17 cellular contexts compared by ENCODE assay signal in the genomic region with DNA sequence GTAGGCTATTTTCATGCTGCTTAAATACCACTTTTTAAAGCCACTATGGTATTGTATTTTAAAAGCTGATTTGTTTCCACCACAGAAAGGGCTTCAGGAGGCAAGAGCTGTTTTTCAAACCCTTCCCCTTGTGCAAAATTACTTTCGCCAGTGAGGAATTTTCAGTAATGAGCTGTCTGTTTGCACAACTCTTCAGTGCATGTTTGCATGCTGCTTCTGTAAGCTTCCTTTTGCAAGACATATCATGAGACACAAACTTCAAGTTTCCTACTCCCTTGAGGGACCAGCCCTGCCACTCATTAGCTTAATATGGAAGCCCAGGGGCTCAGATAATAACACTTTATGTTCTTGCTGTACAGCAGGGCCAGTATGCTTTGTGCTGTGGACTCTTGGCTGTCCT.
DNase-seq lines count a peak whose midpoint lies in the region; ATAC-seq, FAIRE-seq and TF ChIP-seq lines count a peak whose summit lies in the region.
"Had no signal": no experiment of that assay in that cellular context is flagged by ENCODE, and none has a peak within 500 bp of the region (broad histone marks: within the 10 kb centered on the region; RNA-seq: fewer than 3 reads in every experiment).

No MANE protein-coding gene starts in this region.

- H3K27me3 ChIP-seq in Panc1 (ENCODE audit: control insufficient read depth, insufficient read depth, low read length) = no peaks in the 10 kb centered on the region; the same call in 1 of the 2 replicates
- H3K27me3 ChIP-seq: cardiac muscle cell, Peyer's patch had no signal

- no peak for TF ChIP-seq CTCF in Panc1 (IDR thresholded peaks at IDR 0.05)

- H3K4me1 ChIP-seq in Panc1 (ENCODE audit: control insufficient read depth, insufficient read depth, low read length) = no peaks in the 10 kb centered on the region
- H3K4me1 ChIP-seq: HAP-1, Peyer's patch had no signal

- peak; percentile 9 for FAIRE-seq in islet of Langerhans (lab: Jason Lieb, UNC)
- FAIRE-seq: GM19239 had no signal

- BruUV-seq in Panc1 (replicated peaks; lab: Mats Ljungman, UMichigan) = no TSS peak

- intact Hi-C loops in Panc1 (cut with micrococcal nuclease; ENCODE audit: unreplicated experiment) = loop anchor here (5.0 kb wide), 2 partner anchors 513 to 603 kb away; no protein-coding TSS in a partner anchor

- CTCF ChIA-PET in Panc1 (lab: Charles Lee) = interaction anchor here (0.6 to 1.7 kb wide), 2 partner anchors 11 to 379 kb away, joined by 3 to 9 read pairs; no protein-coding TSS in a partner anchor

- POLR2A ChIA-PET in Panc1 (lab: Charles Lee) = interaction anchor here (0.6 kb wide), 1 partner anchor 86 kb away, joined by 7 read pairs; no protein-coding TSS in a partner anchor

- H3K36me3 ChIP-seq in Panc1 (ENCODE audit: control insufficient read depth, insufficient read depth, low read length) = no peaks in the 10 kb centered on the region
- H3K36me3 ChIP-seq: cardiac muscle cell, HAP-1, Peyer's patch had no signal

- no peaks in the 10 kb centered on the region for H3K9me3 ChIP-seq in Panc1 (ENCODE audit: control insufficient read depth, insufficient read depth, low read depth, low read length)
- H3K9me3 ChIP-seq: HAP-1, Peyer's patch had no signal

- no peak overlapping the region for H3K4me3 ChIP-seq in Panc1 (ENCODE audit: low read depth in 2 of 2, low read length in 2 of 2)
- H3K4me3 ChIP-seq: cardiac muscle cell, HAP-1, Peyer's patch had no signal

- no peak overlapping the region for H3K27ac ChIP-seq in Panc1 (ENCODE audit: low read length)
- H3K27ac ChIP-seq: cardiac muscle cell, Peyer's patch had no signal

- ATAC-seq in Panc1 (peak; percentile 45; the same call in 1 of the 2 replicates), GM18907 (IDR thresholded peaks at IDR 0.05; ENCODE audit: unreplicated experiment) (no peak), GM21381 (IDR thresholded peaks at IDR 0.05; ENCODE audit: unreplicated experiment) (no peak)
- ATAC-seq: activated CD8-positive, alpha-beta T cell treated with anti-CD3 and anti-CD28 coated beads for 36 hours had no signal

- in situ Hi-C loops in Panc1 (cut with HindIII; ENCODE audit: low pct_unique_long_range_greater_than_20kb, low sequenced_read_pairs) = no loop called here

- DNase-seq in AML-193 (lab: John Stamatoyannopoulos, UW) (peak; percentile 16 to 51), GM04504 (ENCODE audit: low read depth) (peak; percentile 11), Panc1 (ENCODE audit: low read depth, low spot score) (no peak), dedifferentiated amniotic fluid mesenchymal stem cell (ENCODE audit: extremely low spot score) (no peak), SHP77 (lab: John Stamatoyannopoulos, UW) (no peak)
- DNase-seq: activated CD8-positive, alpha-beta T cell treated with anti-CD3 and anti-CD28 coated beads for 36 hours; activated effector memory CD4-positive, alpha-beta T cell treated with Interleukin-2 at 50 U/mL for 16 hours; CD8-positive, alpha-beta memory T cell; NCI-H1105 treated with DMSO at 0.1 percent for 48 hours; Peyer's patch; substantia nigra had no signal

Comparison
In these comparisons a context has a peak if more than half of its experiments do, and no peak if none do; other contexts are left out.
1. DNase-seq: peak in AML-193 (2 of 2) and GM04504 (single experiment); none in Panc1 (single experiment), dedifferentiated amniotic fluid mesenchymal stem cell (single experiment) and SHP77 (0 of 2).